Comparison of ENCODE assay signal across 13 cellular contexts in the genomic region with DNA sequence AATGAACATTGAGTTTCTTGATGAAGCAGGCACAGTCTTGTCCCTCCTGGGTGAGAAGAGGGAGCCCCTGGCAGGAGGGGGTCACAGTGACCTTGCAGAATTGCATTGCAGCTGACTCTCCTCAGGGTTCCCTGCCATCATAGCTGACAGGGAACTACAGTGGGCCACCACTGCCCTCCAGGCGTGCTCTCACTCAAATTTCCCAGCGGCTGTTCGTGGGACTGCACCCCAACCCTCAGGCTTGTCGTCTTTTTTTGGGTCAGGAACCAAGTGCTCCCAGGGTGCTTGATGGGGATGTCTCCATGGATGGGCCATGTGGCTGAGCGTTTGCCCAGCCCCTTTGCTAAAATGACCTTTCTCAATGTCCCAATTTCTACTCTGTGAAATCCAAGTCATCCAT.
DNase-seq lines count a peak whose midpoint lies in the region; ATAC-seq, FAIRE-seq and TF ChIP-seq lines count a peak whose summit lies in the region.
"Had no signal": no experiment of that assay in that cellular context is flagged by ENCODE, and none has a peak within 500 bp of the region (broad histone marks: within the 10 kb centered on the region; RNA-seq: fewer than 3 reads in every experiment).

No MANE protein-coding gene starts in this region.

- no peak overlapping the region for H2AFZ ChIP-seq in H1 (ENCODE audit: low read length)

- H4K20me1 ChIP-seq in H1 (replicated peaks in 1 of 2; ENCODE audit: control insufficient read depth in 1 of 2, insufficient read depth in 2 of 2, low read length in 2 of 2), result no peaks in the 10 kb centered on the region

- H3K9me3 Mint-ChIP-seq in nephron progenitor cell, result peaks cover 10% of the 10 kb centered on the region
- H3K9me3 Mint-ChIP-seq in naive thymus-derived CD4-positive, alpha-beta T cell, result peaks cover 0 to 19% (median 9%) of the 10 kb centered on the region in 11 donors

- no peak overlapping the region for H3K23ac ChIP-seq in H1 (ENCODE audit: insufficient read length)

- no peak for TF ChIP-seq EP300 in H1 (IDR thresholded peaks at IDR 0.05; ENCODE audit: borderline replicate concordance in 1 of 2, low read depth in 2 of 2, low read length in 2 of 2)

- H3K36me3 Mint-ChIP-seq in nephron progenitor cell (ENCODE audit: low read depth), result no peaks in the 10 kb centered on the region
- peaks cover 0 to 6% (median 4%) of the 10 kb centered on the region in 5 donors for H3K36me3 Mint-ChIP-seq in naive thymus-derived CD4-positive, alpha-beta T cell

- no peaks in the 10 kb centered on the region for H3K4me1 ChIP-seq in H1 (replicated peaks in 1 of 4; ENCODE audit: control insufficient read depth in 3 of 4, insufficient read depth in 4 of 4, low read length in 3 of 4)
- H3K4me1 ChIP-seq in naive thymus-derived CD4-positive, alpha-beta T cell (ENCODE audit: control insufficient read depth in 2 of 2, insufficient read depth in 2 of 2, low read length in 2 of 2), result no peaks in the 10 kb centered on the region

- H4K5ac ChIP-seq in H1 (ENCODE audit: insufficient read length, low read depth, low read length), result no peak overlapping the region

- H3K9ac ChIP-seq in H1 (replicated peaks in 1 of 4; ENCODE audit: extremely low read depth in 1 of 4, low read depth in 3 of 4, low read length in 3 of 4), result no peak overlapping the region
- H3K9ac ChIP-seq: KMS-11 had no signal

- H4K8ac ChIP-seq in H1 (ENCODE audit: extremely low read depth, insufficient read depth, low read length), result no peak overlapping the region

- H2BK20ac ChIP-seq in H1 (ENCODE audit: low read length), result no peak overlapping the region

- DNase-seq in GM03348 (ENCODE audit: low spot score) (peak; percentile 24), HuH-7 (ENCODE audit: low spot score) (peak; percentile 62), H1 (ENCODE audit: low read depth in 1 of 2, low spot score in 2 of 2) (peak in 1 of 2 experiments; percentile 78), nephron progenitor cell (peak; percentile 44), NCI-H226 (no peak)
- DNase-seq in naive thymus-derived CD4-positive, alpha-beta T cell, result no peak
- DNase-seq: caudate nucleus, EL, naive B cell, substantia nigra had no signal

- no peak overlapping the region for H2BK15ac ChIP-seq in H1 (ENCODE audit: low read length)

- no peaks in the 10 kb centered on the region for H3K36me3 ChIP-seq in H1 (ENCODE audit: control insufficient read depth in 2 of 4, insufficient read depth in 4 of 4, low read length in 3 of 4)
- H3K36me3 ChIP-seq in naive thymus-derived CD4-positive, alpha-beta T cell (ENCODE audit: control insufficient read depth in 2 of 3, insufficient read depth in 3 of 3, low read length in 3 of 3), result no peaks in the 10 kb centered on the region

- H3K18ac ChIP-seq in H1 (ENCODE audit: extremely low read depth, low read length), result no peak overlapping the region

- CTCF ChIA-PET in H1 (lab: Charles Lee; ENCODE audit: partially characterized antibody), result interaction anchor here (0.8 to 13.4 kb wide), 13 partner anchors 8 to 198 kb away, joined by 3 to 148 read pairs (median 6); no protein-coding TSS in a partner anchor
- CTCF ChIA-PET in naive thymus-derived CD4-positive, alpha-beta T cell (lab: Charles Lee), result interaction anchor here (0.6 kb wide), 1 partner anchor 75 kb away, joined by 3 read pairs; no protein-coding TSS in a partner anchor

- H3K79me1 ChIP-seq in H1 (ENCODE audit: low read depth, low read length), result no peaks in the 10 kb centered on the region

- H3K23me2 ChIP-seq in H1 (ENCODE audit: low read depth, low read length), result no peaks in the 10 kb centered on the region; the same call in 1 of the 2 replicates

- peaks cover 0 to 5% of the 10 kb centered on the region in 2 experiments; a peak in 1 of 4 replicates for H3K9me3 ChIP-seq in H1 (ENCODE audit: insufficient read depth in 2 of 2, low read depth in 1 of 2, low read length in 1 of 2)
- H3K9me3 ChIP-seq in naive thymus-derived CD4-positive, alpha-beta T cell (ENCODE audit: control insufficient read depth in 2 of 3, low read length in 3 of 3), result peaks cover 0 to 6% (median 0%) of the 10 kb centered on the region in 3 experiments

- ATAC-seq in GM21360 (IDR thresholded peaks at IDR 0.05; ENCODE audit: unreplicated experiment) (no peak), HG02763 (IDR thresholded peaks at IDR 0.05; ENCODE audit: unreplicated experiment) (no peak)
- no peak for ATAC-seq in naive thymus-derived CD4-positive, alpha-beta T cell

- peaks cover 32% of the 10 kb centered on the region for H3K27me3 Mint-ChIP-seq in nephron progenitor cell (ENCODE audit: low read depth, poor library complexity)
- H3K27me3 Mint-ChIP-seq in naive thymus-derived CD4-positive, alpha-beta T cell, result peaks cover 0 to 33% (median 22%) of the 10 kb centered on the region in 5 donors

- TF ChIP-seq CTCF in H1 (IDR thresholded peaks at IDR 0.05; ENCODE audit: control extremely low read depth in 1 of 3, insufficient read depth in 1 of 3, low read depth in 1 of 3, low read length in 3 of 3), result peak; percentile 53 to 67 (median 55)
- TF ChIP-seq CTCF in nephron progenitor cell (IDR thresholded peaks at IDR 0.05), result peak; percentile 39

- H3K27me3 ChIP-seq in H1 (replicated peaks in 1 of 4; ENCODE audit: control insufficient read depth in 3 of 4, extremely low read depth in 1 of 4, insufficient read depth in 3 of 4, low read length in 3 of 4), result no peaks in the 10 kb centered on the region; a peak in 1 of 7 replicates
- no peaks in the 10 kb centered on the region for H3K27me3 ChIP-seq in naive thymus-derived CD4-positive, alpha-beta T cell (ENCODE audit: control insufficient read depth in 2 of 2, insufficient read depth in 2 of 2, low read length in 2 of 2)

- no peak overlapping the region for H3K56ac ChIP-seq in H1 (replicated peaks; ENCODE audit: insufficient read length, low read depth, low read length)

- 54% methylated on average over 5 of the region's 5 CpGs; no CpG with 5 or more reads in 1 of the 2 experiments for WGBS in H1 (ENCODE audit: extremely low coverage in 1 of 2, insufficient coverage in 1 of 2, insufficient read length in 1 of 2, insufficient replicate concordance in 2 of 2, low coverage in 1 of 2, low lambda C conversion rate in 2 of 2, missing lambda C conversion rate in 1 of 2), 2 experiments

- H3K27ac ChIP-seq in H1 (ENCODE audit: low read depth, low read length), result no peak overlapping the region
- H3K27ac ChIP-seq in naive thymus-derived CD4-positive, alpha-beta T cell (ENCODE audit: low read depth, low read length), result no peak overlapping the region
- H3K27ac ChIP-seq: KMS-11 had no signal

- POLR2A ChIA-PET in H1 (lab: Charles Lee; ENCODE audit: partially characterized antibody), result no interaction called here
- POLR2A ChIA-PET in naive thymus-derived CD4-positive, alpha-beta T cell (lab: Charles Lee), result no interaction called here

- peaks cover 21% of the 10 kb centered on the region for H3K4me1 Mint-ChIP-seq in nephron progenitor cell
- no peaks in the 10 kb centered on the region for H3K4me1 Mint-ChIP-seq in naive thymus-derived CD4-positive, alpha-beta T cell

- TF ChIP-seq RAD21 in H1 (IDR thresholded peaks at IDR 0.05 in 1 of 2, conservative IDR thresholded peaks at IDR 0.05 in 1 of 2; ENCODE audit: low read depth in 2 of 2, low read length in 2 of 2), result peak; percentile 28 to 47; a peak in 3 of 4 replicates

- intact Hi-C loops in naive thymus-derived CD4-positive, alpha-beta T cell (cut with micrococcal nuclease), result no loop called here

- H2BK12ac ChIP-seq in H1 (ENCODE audit: low read depth, low read length), result no peak overlapping the region

- no peak for TF ChIP-seq POLR2A in H1 (IDR thresholded peaks at IDR 0.05; ENCODE audit: control extremely low read depth in 1 of 2, low read depth in 2 of 2, low read length in 2 of 2)

- no peak overlapping the region for H3K14ac ChIP-seq in H1 (ENCODE audit: insufficient read length)

- H3K4me3 ChIP-seq in H1 (ENCODE audit: extremely low read depth in 1 of 4, insufficient read depth in 2 of 4, low read depth in 3 of 4, low read length in 4 of 4), result no peak overlapping the region
- no peak overlapping the region for H3K4me3 ChIP-seq in naive thymus-derived CD4-positive, alpha-beta T cell (ENCODE audit: low read length)

- H3K4me3 Mint-ChIP-seq in nephron progenitor cell, result no peak overlapping the region
- no peak overlapping the region for H3K4me3 Mint-ChIP-seq in naive thymus-derived CD4-positive, alpha-beta T cell
- H3K4me3 Mint-ChIP-seq: naive B cell had no signal

- H3K27ac Mint-ChIP-seq in nephron progenitor cell, result no peak overlapping the region
- H3K27ac Mint-ChIP-seq in naive thymus-derived CD4-positive, alpha-beta T cell, result no peak overlapping the region

- no peaks in the 10 kb centered on the region for H3K79me2 ChIP-seq in H1 (ENCODE audit: control insufficient read depth in 1 of 2, insufficient read depth in 2 of 2, low read length in 2 of 2)

- FAIRE-seq in H1 (lab: Jason Lieb, UNC), result no peak

- no peak overlapping the region for H3K4ac ChIP-seq in H1 (replicated peaks; ENCODE audit: insufficient read length, low read depth, low read length)

- no peak overlapping the region for H2AK5ac ChIP-seq in H1 (ENCODE audit: low read depth, low read length)

- H2BK120ac ChIP-seq in H1 (replicated peaks; ENCODE audit: low read depth, low read length), result no peak overlapping the region

- no peak overlapping the region for H4K91ac ChIP-seq in H1 (replicated peaks; ENCODE audit: insufficient read length, low read length)

- no peak overlapping the region for H2BK5ac ChIP-seq in H1 (ENCODE audit: low read depth, low read length)

- H3K4me2 ChIP-seq in H1 (ENCODE audit: insufficient read depth in 1 of 2, low read depth in 2 of 2, low read length in 2 of 2), result no peak overlapping the region
- H3K4me2 ChIP-seq: KMS-11 had no signal

TF ChIP-seq in H1, 55 proteins besides CTCF, POLR2A, EP300 and RAD21 (continues in another document):
- TF ChIP-seq GABPA (IDR thresholded peaks at IDR 0.05; ENCODE audit: borderline replicate concordance, insufficient read depth, low read length) (no peak), BCL11A (IDR thresholded peaks at IDR 0.05; ENCODE audit: low read depth in 2 of 2, low read length in 2 of 2) (no peak), CTBP2 (IDR thresholded peaks at IDR 0.05; ENCODE audit: borderline replicate concordance, insufficient read depth, insufficient read length, low read length) (no peak), JUND (IDR thresholded peaks at IDR 0.05; ENCODE audit: low read length) (no peak), NRF1 (IDR thresholded peaks at IDR 0.05; ENCODE audit: low read depth, low read length) (no peak), RXRA (IDR thresholded peaks at IDR 0.05; ENCODE audit: insufficient read depth, low read depth, low read length) (no peak), SP1 (IDR thresholded peaks at IDR 0.05; ENCODE audit: low read depth, low read length) (no peak), TAF1 (IDR thresholded peaks at IDR 0.05; ENCODE audit: low read depth, low read length) (no peak), SIX5 (IDR thresholded peaks at IDR 0.05; ENCODE audit: low read depth, low read length) (no peak), CHD1 (IDR thresholded peaks at IDR 0.05; ENCODE audit: low read depth, low read length) (no peak), HDAC2 (IDR thresholded peaks at IDR 0.05; ENCODE audit: borderline replicate concordance in 1 of 2, low read depth in 2 of 2, low read length in 2 of 2) (no peak)

Comparison
In these comparisons a context has a peak if more than half of its experiments do, and no peak if none do; other contexts are left out.
1. DNase-seq: peak in GM03348 (single experiment), HuH-7 (single experiment) and nephron progenitor cell (single experiment); none in NCI-H226 (single experiment) and naive thymus-derived CD4-positive, alpha-beta T cell (0 of 9).